ENCODE assay signal across 24 cellular contexts in the genomic region with DNA sequence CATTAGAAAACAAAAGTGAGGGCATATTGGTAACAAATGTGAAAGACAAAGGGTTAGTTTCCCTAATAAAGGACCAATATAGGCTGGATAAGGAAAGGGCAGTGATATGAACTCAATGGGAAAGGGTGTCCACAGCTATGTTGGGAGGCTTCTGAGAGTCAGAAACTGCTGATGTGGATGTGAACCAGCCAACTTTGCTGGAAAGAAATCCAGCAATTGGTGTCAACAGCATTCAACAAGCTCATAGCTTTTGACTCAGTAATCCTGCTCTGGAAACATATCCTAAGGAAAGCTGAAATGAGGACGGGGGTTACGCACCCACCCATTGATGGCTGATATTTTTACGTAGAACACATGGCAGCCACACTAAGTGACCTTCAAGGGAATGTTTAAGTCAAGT.
DNase-seq lines count a peak whose midpoint lies in the region; ATAC-seq and TF ChIP-seq lines count a peak whose summit lies in the region.
"Had no signal": no experiment of that assay in that cellular context is flagged by ENCODE, and none has a peak within 500 bp of the region (broad histone marks: within the 10 kb centered on the region; RNA-seq: fewer than 3 reads in every experiment).

No MANE protein-coding gene starts in this region.

- TF ChIP-seq EP300 in esophagus muscularis mucosa (IDR thresholded peaks at IDR 0.05): no peak

- H2BK15ac ChIP-seq in mesenchymal stem cell (ENCODE audit: low read depth, poor library complexity, severe bottlenecking): no peak overlapping the region

- no peaks in the 10 kb centered on the region for H3K27me3 ChIP-seq in CD4-positive, alpha-beta T cell (ENCODE audit: control insufficient read depth, insufficient read depth, low read length)
- peaks cover 0 to 3% of the 10 kb centered on the region in 2 experiments for H3K27me3 ChIP-seq in mesenchymal stem cell (ENCODE audit: control insufficient read depth in 1 of 2, insufficient read depth in 1 of 2, low read length in 2 of 2)
- peaks cover 0 to 4% (median 0%) of the 10 kb centered on the region in 4 donors for H3K27me3 ChIP-seq in esophagus muscularis mucosa

- 94% methylated on average over 2 of the region's 3 CpGs for WGBS in mesenchymal stem cell
- 73% methylated on average over 3 of the region's 3 CpGs for WGBS in esophagus muscularis mucosa

- H3K9me3 Mint-ChIP-seq in CD4-positive, alpha-beta T cell: no peaks in the 10 kb centered on the region
- H3K9me3 Mint-ChIP-seq in HFFc6 (no peaks in the 10 kb centered on the region), chondrocyte (ENCODE audit: low read depth) (no peaks in the 10 kb centered on the region)
- H3K9me3 Mint-ChIP-seq: CD4-positive, alpha-beta memory T cell had no signal

- no peak overlapping the region for H2BK120ac ChIP-seq in mesenchymal stem cell (ENCODE audit: low read depth, low read length)

- DNase-seq in CD4-positive, alpha-beta T cell: no peak
- DNase-seq in HFFc6: no peak
- no peak for DNase-seq in chondrocyte (ENCODE audit: low spot score)
- DNase-seq in mesenchymal stem cell: no peak
- DNase-seq in esophagus muscularis mucosa (ENCODE audit: extremely low spot score): no peak
- DNase-seq in T-helper 2 cell: no peak
- no peak for DNase-seq in caudate nucleus (lab: John Stamatoyannopoulos, UW)
- DNase-seq: CD4-positive, alpha-beta memory T cell; GDM1; GOT3; KBM-7; NCI-H1092; NCI-H1436; NCI-H1930; NCI-H2227 treated with DMSO at 0.1 percent for 48 hours; NCI-H510A; NCI-H748 treated with DMSO at 0.1 percent for 48 hours; SIG-M5; SK-N-SH had no signal

- peak overlapping the region; percentile 59 for H3K27ac Mint-ChIP-seq in CD4-positive, alpha-beta T cell
- H3K27ac Mint-ChIP-seq in HFFc6 (no peak overlapping the region), chondrocyte (ENCODE audit: unreplicated experiment) (no peak overlapping the region)

- H3K23ac ChIP-seq in mesenchymal stem cell (ENCODE audit: low read length in 2 of 2): no peak overlapping the region

- no peak overlapping the region for H2AFZ ChIP-seq in mesenchymal stem cell (ENCODE audit: low read depth, low read length)
- H2AFZ ChIP-seq: PC-9 had no signal

- no peaks in the 10 kb centered on the region for H3K9me3 ChIP-seq in CD4-positive, alpha-beta T cell (ENCODE audit: control insufficient read depth, low read length)
- H3K9me3 ChIP-seq in mesenchymal stem cell (ENCODE audit: control insufficient read depth, low read length) (no peaks in the 10 kb centered on the region), esophagus muscularis mucosa (no peaks in the 10 kb centered on the region)
- H3K9me3 ChIP-seq: SK-N-SH had no signal

- H3K4ac ChIP-seq in mesenchymal stem cell (ENCODE audit: low read depth in 1 of 2, low read length in 2 of 2): no peak overlapping the region

- H3K4me1 ChIP-seq in mesenchymal stem cell (ENCODE audit: control insufficient read depth, insufficient read depth, low read depth, low read length) (no peaks in the 10 kb centered on the region), esophagus muscularis mucosa (peaks cover 0 to 18% (median 3%) of the 10 kb centered on the region in 4 donors)

- H3K4me3 Mint-ChIP-seq in CD4-positive, alpha-beta T cell: no peak overlapping the region
- H3K4me3 Mint-ChIP-seq in HFFc6: no peak overlapping the region
- H3K4me3 Mint-ChIP-seq in chondrocyte (ENCODE audit: unreplicated experiment): no peak overlapping the region

- no peak overlapping the region for H3K14ac ChIP-seq in mesenchymal stem cell (ENCODE audit: low read length in 2 of 2)

- no peak for TF ChIP-seq POLR2A in esophagus muscularis mucosa (IDR thresholded peaks at IDR 0.05; ENCODE audit: low read depth)

- no peak overlapping the region for H4K8ac ChIP-seq in mesenchymal stem cell (ENCODE audit: low read length)

- H4K91ac ChIP-seq in mesenchymal stem cell (ENCODE audit: low read length): no peak overlapping the region

- H3K27ac ChIP-seq in CD4-positive, alpha-beta T cell (ENCODE audit: low read depth, low read length): no peak overlapping the region
- H3K27ac ChIP-seq in mesenchymal stem cell (ENCODE audit: low read length, poor library complexity, severe bottlenecking) (no peak overlapping the region), esophagus muscularis mucosa (replicated peaks in 1 of 4) (no peak overlapping the region), caudate nucleus (ENCODE audit: low read depth, low read length) (no peak overlapping the region)
- H3K27ac ChIP-seq: HL-60, PC-9 had no signal

- H3K36me3 ChIP-seq in mesenchymal stem cell (ENCODE audit: control insufficient read depth in 1 of 2, insufficient read depth in 2 of 2, low read depth in 1 of 2, low read length in 2 of 2): no peaks in the 10 kb centered on the region
- H3K36me3 ChIP-seq in esophagus muscularis mucosa: no peaks in the 10 kb centered on the region

- H3K4me3 ChIP-seq in mesenchymal stem cell (ENCODE audit: insufficient read depth in 1 of 2, low read depth in 1 of 2, low read length in 2 of 2): no peak overlapping the region
- no peak overlapping the region for H3K4me3 ChIP-seq in esophagus muscularis mucosa
- H3K4me3 ChIP-seq: PC-9 had no signal

- no peak overlapping the region for H2BK5ac ChIP-seq in mesenchymal stem cell (ENCODE audit: low read depth, low read length, poor library complexity, severe bottlenecking)

- ATAC-seq in CD4-positive, alpha-beta T cell (ENCODE audit: poor library complexity): no peak
- ATAC-seq in GM18520 (IDR thresholded peaks at IDR 0.05; ENCODE audit: unreplicated experiment): no peak
- ATAC-seq: HCT116, HepG2 had no signal

- no peaks in the 10 kb centered on the region for H3K36me3 Mint-ChIP-seq in CD4-positive, alpha-beta T cell (ENCODE audit: low read depth)
- H3K36me3 Mint-ChIP-seq in HFFc6 (ENCODE audit: low read depth) (no peaks in the 10 kb centered on the region), chondrocyte (ENCODE audit: low read depth) (no peaks in the 10 kb centered on the region)
- H3K36me3 Mint-ChIP-seq: CD4-positive, alpha-beta memory T cell had no signal

- no peak overlapping the region for H2BK12ac ChIP-seq in mesenchymal stem cell (ENCODE audit: low read length in 2 of 2)

- H3K9ac ChIP-seq in mesenchymal stem cell (ENCODE audit: low read length): no peak overlapping the region
- H3K9ac ChIP-seq: SK-N-SH had no signal

- no peaks in the 10 kb centered on the region for H3K79me1 ChIP-seq in mesenchymal stem cell (replicated peaks; ENCODE audit: low read length, poor library complexity, severe bottlenecking)

- H3K4me1 Mint-ChIP-seq in CD4-positive, alpha-beta T cell (ENCODE audit: low read depth): peaks cover 87% of the 10 kb centered on the region
- peaks cover 9% of the 10 kb centered on the region for H3K4me1 Mint-ChIP-seq in HFFc6 (ENCODE audit: low read depth)
- H3K4me1 Mint-ChIP-seq in chondrocyte (ENCODE audit: low read depth): peaks cover 20% of the 10 kb centered on the region

- POLR2A ChIA-PET in CD4-positive, alpha-beta T cell (lab: Charles Lee): interaction anchor here (0.8 to 1.5 kb wide), 8 partner anchors 11 to 141 kb away, joined by 3 to 10 read pairs (median 4); no protein-coding TSS in a partner anchor

- no peaks in the 10 kb centered on the region for H3K27me3 Mint-ChIP-seq in CD4-positive, alpha-beta T cell
- no peaks in the 10 kb centered on the region for H3K27me3 Mint-ChIP-seq in HFFc6 (ENCODE audit: insufficient read depth)
- no peaks in the 10 kb centered on the region for H3K27me3 Mint-ChIP-seq in chondrocyte (ENCODE audit: low read depth)
- H3K27me3 Mint-ChIP-seq: CD4-positive, alpha-beta memory T cell had no signal

- no peak overlapping the region for H3K4me2 ChIP-seq in mesenchymal stem cell (ENCODE audit: low read length, poor library complexity, severe bottlenecking)
- H3K4me2 ChIP-seq: PC-9, SK-N-SH had no signal

- H3K18ac ChIP-seq in mesenchymal stem cell (ENCODE audit: low read depth in 1 of 2, low read length in 2 of 2): no peak overlapping the region

- TF ChIP-seq CTCF in CD4-positive, alpha-beta T cell (IDR thresholded peaks at IDR 0.05): peak; percentile 9
- TF ChIP-seq CTCF in HFFc6 (IDR thresholded peaks at IDR 0.05): 0 out of 2 replicates have a peak, but pooled peaks have one; percentile 18
- TF ChIP-seq CTCF in chondrocyte (IDR thresholded peaks at IDR 0.05): peak; percentile 25
- no peak for TF ChIP-seq CTCF in esophagus muscularis mucosa (IDR thresholded peaks at IDR 0.05)

- intact Hi-C loops in CD4-positive, alpha-beta T cell (cut with DNase I, micrococcal nuclease): no loop called here
- intact Hi-C loops in esophagus muscularis mucosa (cut with DNase I): no loop called here

- CTCF ChIA-PET in CD4-positive, alpha-beta T cell (lab: Charles Lee): interaction anchor here (1.0 to 1.3 kb wide), 3 partner anchors 20 to 145 kb away, joined by 3 read pairs; no protein-coding TSS in a partner anchor

- peak overlapping the region; percentile 45 for H2AK5ac ChIP-seq in mesenchymal stem cell (ENCODE audit: low read length, severe bottlenecking)

Comparison
In these comparisons a context has a peak if more than half of its experiments do, and no peak if none do; other contexts are left out.
1. CTCF ChIP-seq: peak in CD4-positive, alpha-beta T cell (single experiment), HFFc6 (single experiment) and chondrocyte (single experiment); none in esophagus muscularis mucosa (0 of 3).